Comparison of ENCODE assay signal across 1 cellular context in the genomic region with DNA sequence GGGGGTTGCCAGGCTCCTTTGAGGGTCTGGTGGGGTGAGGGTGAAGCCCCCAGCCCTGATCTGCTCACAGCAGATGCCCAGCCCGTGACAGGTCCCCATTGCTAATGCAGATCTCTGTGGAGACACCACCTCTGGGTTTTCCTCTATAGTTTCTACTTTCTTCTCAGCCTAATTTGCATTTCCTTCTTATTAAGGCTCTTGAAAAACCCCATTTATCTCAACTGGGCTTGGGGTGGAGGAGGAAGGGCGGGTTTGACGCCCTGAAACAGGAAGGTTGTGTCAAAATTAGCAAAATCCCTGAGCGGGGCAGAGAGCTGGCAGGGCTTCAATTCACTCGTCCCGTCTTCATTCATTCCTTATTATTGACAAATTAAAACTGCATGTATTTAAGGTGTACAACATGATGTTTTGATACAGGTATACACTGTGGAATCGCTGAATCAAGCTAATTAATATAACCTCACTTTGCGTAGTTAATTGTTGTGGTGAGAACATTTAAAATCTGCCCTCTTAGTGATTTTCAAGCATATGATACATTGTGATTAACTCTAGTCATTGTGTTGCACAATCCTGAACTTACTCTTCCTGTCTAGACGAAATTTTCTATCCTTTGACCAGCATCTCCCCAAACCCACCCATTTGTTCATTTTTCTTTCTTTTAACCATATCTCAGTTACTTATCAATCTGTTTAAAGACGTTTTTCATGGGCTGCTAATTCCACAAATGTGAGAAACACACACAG.
TF ChIP-seq lines count a peak whose summit lies in the region.

No MANE protein-coding gene starts in this region.

TF ChIP-seq in HepG2, 621 proteins besides CTCF, POLR2A, EP300 and RAD21:
- peak; percentile 26; the same call in 1 of the 2 replicates for TF ChIP-seq CEBPB (IDR thresholded peaks at IDR 0.05; ENCODE audit: borderline replicate concordance, low read depth, low read length)
